Comparison of ENCODE assay signal across 1 cellular context in the genomic region with DNA sequence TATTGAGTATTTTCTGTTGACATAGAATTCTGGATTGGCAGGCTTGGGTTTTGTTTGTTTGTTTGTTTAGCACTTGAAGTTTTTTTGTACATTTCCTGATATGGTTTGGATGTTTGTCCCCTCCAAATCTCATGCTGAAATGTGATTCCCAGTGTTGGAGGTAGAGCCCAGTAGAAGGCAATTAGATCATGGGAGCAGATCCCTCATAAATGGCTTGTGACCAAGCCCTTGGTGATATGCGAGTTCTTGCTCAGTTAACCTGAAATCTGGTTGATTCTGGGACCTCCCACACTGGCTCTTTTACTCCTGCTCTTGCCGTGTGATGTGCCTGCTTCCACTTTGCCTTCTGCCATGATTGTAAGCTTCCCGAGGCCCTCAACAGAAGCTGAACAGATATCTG.
TF ChIP-seq lines count a peak whose summit lies in the region.

No MANE protein-coding gene starts in this region.

TF ChIP-seq in K562, 482 proteins besides CTCF, POLR2A, EP300 and RAD21 (continued from another document):
- TF ChIP-seq, protein P1, sequence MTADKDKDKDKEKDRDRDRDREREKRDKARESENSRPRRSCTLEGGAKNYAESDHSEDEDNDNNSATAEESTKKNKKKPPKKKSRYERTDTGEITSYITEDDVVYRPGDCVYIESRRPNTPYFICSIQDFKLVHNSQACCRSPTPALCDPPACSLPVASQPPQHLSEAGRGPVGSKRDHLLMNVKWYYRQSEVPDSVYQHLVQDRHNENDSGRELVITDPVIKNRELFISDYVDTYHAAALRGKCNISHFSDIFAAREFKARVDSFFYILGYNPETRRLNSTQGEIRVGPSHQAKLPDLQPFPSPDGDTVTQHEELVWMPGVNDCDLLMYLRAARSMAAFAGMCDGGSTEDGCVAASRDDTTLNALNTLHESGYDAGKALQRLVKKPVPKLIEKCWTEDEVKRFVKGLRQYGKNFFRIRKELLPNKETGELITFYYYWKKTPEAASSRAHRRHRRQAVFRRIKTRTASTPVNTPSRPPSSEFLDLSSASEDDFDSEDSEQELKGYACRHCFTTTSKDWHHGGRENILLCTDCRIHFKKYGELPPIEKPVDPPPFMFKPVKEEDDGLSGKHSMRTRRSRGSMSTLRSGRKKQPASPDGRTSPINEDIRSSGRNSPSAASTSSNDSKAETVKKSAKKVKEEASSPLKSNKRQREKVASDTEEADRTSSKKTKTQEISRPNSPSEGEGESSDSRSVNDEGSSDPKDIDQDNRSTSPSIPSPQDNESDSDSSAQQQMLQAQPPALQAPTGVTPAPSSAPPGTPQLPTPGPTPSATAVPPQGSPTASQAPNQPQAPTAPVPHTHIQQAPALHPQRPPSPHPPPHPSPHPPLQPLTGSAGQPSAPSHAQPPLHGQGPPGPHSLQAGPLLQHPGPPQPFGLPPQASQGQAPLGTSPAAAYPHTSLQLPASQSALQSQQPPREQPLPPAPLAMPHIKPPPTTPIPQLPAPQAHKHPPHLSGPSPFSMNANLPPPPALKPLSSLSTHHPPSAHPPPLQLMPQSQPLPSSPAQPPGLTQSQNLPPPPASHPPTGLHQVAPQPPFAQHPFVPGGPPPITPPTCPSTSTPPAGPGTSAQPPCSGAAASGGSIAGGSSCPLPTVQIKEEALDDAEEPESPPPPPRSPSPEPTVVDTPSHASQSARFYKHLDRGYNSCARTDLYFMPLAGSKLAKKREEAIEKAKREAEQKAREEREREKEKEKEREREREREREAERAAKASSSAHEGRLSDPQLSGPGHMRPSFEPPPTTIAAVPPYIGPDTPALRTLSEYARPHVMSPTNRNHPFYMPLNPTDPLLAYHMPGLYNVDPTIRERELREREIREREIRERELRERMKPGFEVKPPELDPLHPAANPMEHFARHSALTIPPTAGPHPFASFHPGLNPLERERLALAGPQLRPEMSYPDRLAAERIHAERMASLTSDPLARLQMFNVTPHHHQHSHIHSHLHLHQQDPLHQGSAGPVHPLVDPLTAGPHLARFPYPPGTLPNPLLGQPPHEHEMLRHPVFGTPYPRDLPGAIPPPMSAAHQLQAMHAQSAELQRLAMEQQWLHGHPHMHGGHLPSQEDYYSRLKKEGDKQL (CRISPR knock-in tag; IDR thresholded peaks at IDR 0.05; ENCODE audit: borderline replicate concordance): no peak
- 0 out of 4 replicates have a peak, but pooled peaks of 1 of the 2 experiments have one; percentile 9 for TF ChIP-seq NRF1 (conservative IDR thresholded peaks at IDR 0.05 in 1 of 2, IDR thresholded peaks at IDR 0.05 in 1 of 2)
